20 cellular contexts compared by ENCODE assay signal in genomic region chr16:57016831-57017230, GRCh38. TPM values are rescaled to one million over a fixed set of nuclear protein-coding genes. Genes with fewer than 3 reads are reported as not detected.
DNase-seq lines count a peak whose midpoint lies in the region; ATAC-seq and TF ChIP-seq lines count a peak whose summit lies in the region.
"Had no signal": no experiment of that assay in that cellular context is flagged by ENCODE, and none has a peak within 500 bp of the region (broad histone marks: within the 10 kb centered on the region; RNA-seq: fewer than 3 reads in every experiment).

No MANE protein-coding gene starts in this region.

- TF ChIP-seq EP300 in suprapubic skin (IDR thresholded peaks at IDR 0.05), result no peak

- no peak for ATAC-seq in effector memory CD8-positive, alpha-beta T cell (replicated peaks)
- ATAC-seq: activated CD4-positive, CD25-positive, alpha-beta regulatory T cell treated with anti-CD3 and anti-CD28 coated beads, Interleukin-2, amount 50 U/mL, for 24 hours; GM12878; lower lobe of right lung had no signal

- WGBS in suprapubic skin, result 89% methylated on average over 6 of the region's 6 CpGs

- CTCF ChIA-PET in activated naive CD4-positive, alpha-beta T cell treated with anti-CD3 and anti-CD28 coated beads, Interleukin-2, amount 10 ng/mL, durations not matched to agents 7 days and 5 days (lab: Charles Lee), result interaction anchor here (1.6 kb wide), 1 partner anchor 51 kb away, joined by 6 read pairs; no protein-coding TSS in a partner anchor
- CTCF ChIA-PET in activated CD4-positive, alpha-beta memory T cell treated with anti-CD3 and anti-CD28 coated beads, Interleukin-2, amount 10 ng/mL, durations not matched to agents 7 days and 5 days (lab: Charles Lee), result no interaction called here

- peaks cover 39% of the 10 kb centered on the region for H3K36me3 ChIP-seq in suprapubic skin

- no peaks in the 10 kb centered on the region for H3K9me3 Mint-ChIP-seq in activated naive CD4-positive, alpha-beta T cell treated with anti-CD3 and anti-CD28 coated beads, Interleukin-2, amount 10 ng/mL, durations not matched to agents 7 days and 5 days
- no peaks in the 10 kb centered on the region for H3K9me3 Mint-ChIP-seq in activated CD4-positive, alpha-beta memory T cell treated with anti-CD3 and anti-CD28 coated beads, Interleukin-2, amount 10 ng/mL, durations not matched to agents 7 days and 5 days
- H3K9me3 Mint-ChIP-seq in effector memory CD8-positive, alpha-beta T cell, result no peaks in the 10 kb centered on the region

- POLR2A ChIA-PET in activated CD4-positive, alpha-beta memory T cell treated with anti-CD3 and anti-CD28 coated beads, Interleukin-2, amount 10 ng/mL, durations not matched to agents 7 days and 5 days (lab: Charles Lee), result interaction anchor here (1.0 to 23.0 kb wide), 3 partner anchors 23 to 25 kb away, joined by 3 to 373 read pairs (median 5); partner anchors contain the start of gene NLRC5

- H3K9me3 ChIP-seq in suprapubic skin, result no peaks in the 10 kb centered on the region
- H3K9me3 ChIP-seq: esophagus muscularis mucosa, lower lobe of right lung, thoracic aorta, vagina had no signal

- no peak overlapping the region for H3K27ac ChIP-seq in suprapubic skin
- H3K27ac ChIP-seq: esophagus muscularis mucosa, lower lobe of right lung, thoracic aorta, vagina had no signal

- no peaks in the 10 kb centered on the region for H3K27me3 Mint-ChIP-seq in activated naive CD4-positive, alpha-beta T cell treated with anti-CD3 and anti-CD28 coated beads, Interleukin-2, amount 10 ng/mL, durations not matched to agents 7 days and 5 days
- H3K27me3 Mint-ChIP-seq in activated CD4-positive, alpha-beta memory T cell treated with anti-CD3 and anti-CD28 coated beads, Interleukin-2, amount 10 ng/mL, durations not matched to agents 7 days and 5 days, result no peaks in the 10 kb centered on the region
- no peaks in the 10 kb centered on the region for H3K27me3 Mint-ChIP-seq in effector memory CD8-positive, alpha-beta T cell

- H3K4me3 Mint-ChIP-seq in activated naive CD4-positive, alpha-beta T cell treated with anti-CD3 and anti-CD28 coated beads, Interleukin-2, amount 10 ng/mL, durations not matched to agents 7 days and 5 days, result no peak overlapping the region
- H3K4me3 Mint-ChIP-seq in activated CD4-positive, alpha-beta memory T cell treated with anti-CD3 and anti-CD28 coated beads, Interleukin-2, amount 10 ng/mL, durations not matched to agents 7 days and 5 days, result no peak overlapping the region
- peak overlapping the region; percentile 3 to 6 for H3K4me3 Mint-ChIP-seq in effector memory CD8-positive, alpha-beta T cell

- no peak for TF ChIP-seq CTCF in suprapubic skin (IDR thresholded peaks at IDR 0.05)

- H3K36me3 Mint-ChIP-seq in activated naive CD4-positive, alpha-beta T cell treated with anti-CD3 and anti-CD28 coated beads, Interleukin-2, amount 10 ng/mL, durations not matched to agents 7 days and 5 days, result peaks cover 80% of the 10 kb centered on the region
- H3K36me3 Mint-ChIP-seq in activated CD4-positive, alpha-beta memory T cell treated with anti-CD3 and anti-CD28 coated beads, Interleukin-2, amount 10 ng/mL, durations not matched to agents 7 days and 5 days (ENCODE audit: low read depth), result peaks cover 79% of the 10 kb centered on the region
- peaks cover 77% of the 10 kb centered on the region for H3K36me3 Mint-ChIP-seq in effector memory CD8-positive, alpha-beta T cell (ENCODE audit: insufficient read depth)
- H3K36me3 Mint-ChIP-seq: brain had no signal

- peaks cover 83% of the 10 kb centered on the region for H3K4me1 Mint-ChIP-seq in activated naive CD4-positive, alpha-beta T cell treated with anti-CD3 and anti-CD28 coated beads, Interleukin-2, amount 10 ng/mL, durations not matched to agents 7 days and 5 days
- peaks cover 65% of the 10 kb centered on the region for H3K4me1 Mint-ChIP-seq in activated CD4-positive, alpha-beta memory T cell treated with anti-CD3 and anti-CD28 coated beads, Interleukin-2, amount 10 ng/mL, durations not matched to agents 7 days and 5 days
- peaks cover 58 to 76% of the 10 kb centered on the region in 2 donors for H3K4me1 Mint-ChIP-seq in effector memory CD8-positive, alpha-beta T cell (ENCODE audit: low read depth in 2 of 2)
- H3K4me1 Mint-ChIP-seq: brain had no signal

- peak overlapping the region; percentile 81 for H3K27ac Mint-ChIP-seq in activated naive CD4-positive, alpha-beta T cell treated with anti-CD3 and anti-CD28 coated beads, Interleukin-2, amount 10 ng/mL, durations not matched to agents 7 days and 5 days
- H3K27ac Mint-ChIP-seq in activated CD4-positive, alpha-beta memory T cell treated with anti-CD3 and anti-CD28 coated beads, Interleukin-2, amount 10 ng/mL, durations not matched to agents 7 days and 5 days, result peak overlapping the region; percentile 16
- H3K27ac Mint-ChIP-seq in effector memory CD8-positive, alpha-beta T cell, result peak overlapping the region; percentile 80 to 95

- H3K4me3 ChIP-seq in suprapubic skin, result no peak overlapping the region
- H3K4me3 ChIP-seq: esophagus muscularis mucosa, GM12878, lower lobe of right lung, thoracic aorta, vagina had no signal

- DNase-seq in activated naive CD4-positive, alpha-beta T cell treated with anti-CD3 and anti-CD28 coated beads, Interleukin-2, amount 10 ng/mL, durations not matched to agents 7 days and 5 days, result no peak
- no peak for DNase-seq in activated naive CD4-positive, alpha-beta T cell treated with Interleukin-2 at 50 U/mL for 16 hours
- no peak for DNase-seq in activated CD4-positive, alpha-beta memory T cell treated with anti-CD3 and anti-CD28 coated beads, Interleukin-2, amount 10 ng/mL, durations not matched to agents 7 days and 5 days
- no peak for DNase-seq in effector memory CD8-positive, alpha-beta T cell
- DNase-seq in suprapubic skin (ENCODE audit: low spot score in 2 of 2) (peak; percentile 29 to 34), EL (no peak), GM19240 (ENCODE audit: insufficient read length, low spot score) (no peak)
- DNase-seq: effector CD8-positive, alpha-beta T cell; lower lobe of right lung; NCI-H1048; NCI-H2029 treated with DMSO at 0.1 percent for 48 hours; NCI-H345; NCI-H82 had no signal

- H3K4me1 ChIP-seq in suprapubic skin, result no peaks in the 10 kb centered on the region
- H3K4me1 ChIP-seq: esophagus muscularis mucosa, vagina had no signal

- H3K27me3 ChIP-seq in suprapubic skin, result no peaks in the 10 kb centered on the region
- H3K27me3 ChIP-seq: esophagus muscularis mucosa, vagina had no signal

- no peak for TF ChIP-seq POLR2A in suprapubic skin (IDR thresholded peaks at IDR 0.05)

RNA-seq across cellular contexts. Expression of gene NLRC5, which starts 27.5 kb away (rescaled TPM):
- 100 to 1,000 TPM; 259 to 263 TPM for total RNA-seq in activated CD4-positive, alpha-beta memory T cell treated with anti-CD3 and anti-CD28 coated beads, Interleukin-2, amount 10 ng/mL, durations not matched to agents 7 days and 5 days
- 100 to 1,000 TPM in 1 of 4 donors, 10 to 100 TPM in 3; 36.9 to 133 (median 54.4) TPM for total RNA-seq in suprapubic skin

RNA-seq across cellular contexts. Expression of gene CETP, which starts 55.1 kb away (rescaled TPM):
- total RNA-seq in activated CD4-positive, alpha-beta memory T cell treated with anti-CD3 and anti-CD28 coated beads, Interleukin-2, amount 10 ng/mL, durations not matched to agents 7 days and 5 days, result not detected
- 1 to 10 TPM in 1 of 4 donors, under 1 TPM in 1, not detected in 2; 0.72 to 1.7 TPM for total RNA-seq in suprapubic skin
- total RNA-seq: LHCN-M2, thoracic aorta, vagina had no signal

Comparison
In these comparisons a context has a peak if more than half of its experiments do, and no peak if none do; other contexts are left out.
1. DNase-seq: peak in suprapubic skin (2 of 2); none in activated naive CD4-positive, alpha-beta T cell treated with anti-CD3 and anti-CD28 coated beads, Interleukin-2, amount 10 ng/mL, durations not matched to agents 7 days and 5 days (single experiment), activated naive CD4-positive, alpha-beta T cell treated with Interleukin-2 at 50 U/mL for 16 hours (single experiment), activated CD4-positive, alpha-beta memory T cell treated with anti-CD3 and anti-CD28 coated beads, Interleukin-2, amount 10 ng/mL, durations not matched to agents 7 days and 5 days (single experiment), effector memory CD8-positive, alpha-beta T cell (0 of 3), EL (single experiment) and GM19240 (single experiment).
2. H3K27ac Mint-ChIP-seq: peak in every context shown above with its lines; median percentile 88 in effector memory CD8-positive, alpha-beta T cell; 81 in activated naive CD4-positive, alpha-beta T cell treated with anti-CD3 and anti-CD28 coated beads, Interleukin-2, amount 10 ng/mL, durations not matched to agents 7 days and 5 days; 16 in activated CD4-positive, alpha-beta memory T cell treated with anti-CD3 and anti-CD28 coated beads, Interleukin-2, amount 10 ng/mL, durations not matched to agents 7 days and 5 days.
3. H3K4me3 Mint-ChIP-seq: peak in effector memory CD8-positive, alpha-beta T cell (2 of 2); none in activated naive CD4-positive, alpha-beta T cell treated with anti-CD3 and anti-CD28 coated beads, Interleukin-2, amount 10 ng/mL, durations not matched to agents 7 days and 5 days (single experiment) and activated CD4-positive, alpha-beta memory T cell treated with anti-CD3 and anti-CD28 coated beads, Interleukin-2, amount 10 ng/mL, durations not matched to agents 7 days and 5 days (single experiment).